Comparison of ENCODE assay signal across 25 cellular contexts in genomic region chr10:120613180-120613579, GRCh38.
"Had no signal": no experiment of that assay in that cellular context is flagged by ENCODE, and none has a peak within 500 bp of the region (broad histone marks: within the 10 kb centered on the region; RNA-seq: fewer than 3 reads in every experiment).

No MANE protein-coding gene starts in this region.

- H3K27ac ChIP-seq: coronary artery, gastroesophageal sphincter, hepatocyte, pancreas, right lobe of liver, suprapubic skin, thyroid gland, upper lobe of left lung, uterus had no signal

- H3K79me2 ChIP-seq: hepatocyte had no signal

- ATAC-seq: esophagus mucosa; gastroesophageal sphincter; left colon; left ventricle myocardium superior; pancreas; right lobe of liver; stimulated activated effector memory CD8-positive, alpha-beta T cell treated with anti-CD3 and anti-CD28 coated beads, Interleukin-12 subunit alpha, Interleukin-12 subunit beta, amount 100 ng/mL, for 72 hours; stimulated activated naive CD8-positive, alpha-beta T cell treated with anti-CD3 and anti-CD28 coated beads, Interleukin-15, Interleukin-2, amounts not matched to agents 100 U/mL and 50 U/mL, for 24 hours had no signal

- H3K4me1 ChIP-seq: gastroesophageal sphincter, pancreas, right lobe of liver, suprapubic skin, thyroid gland, upper lobe of left lung, uterus had no signal

- H2AFZ ChIP-seq: hepatocyte had no signal

- H3K4me1 Mint-ChIP-seq: naive B cell; nephron; stimulated activated effector memory CD8-positive, alpha-beta T cell treated with anti-CD3 and anti-CD28 coated beads, Interleukin-12 subunit alpha, Interleukin-12 subunit beta, amount 100 ng/mL, for 72 hours had no signal

- H3K4me3 ChIP-seq: coronary artery, gastroesophageal sphincter, hepatocyte, lung, pancreas, right lobe of liver, suprapubic skin, thyroid gland, upper lobe of left lung, uterus had no signal

- H3K36me3 Mint-ChIP-seq: naive B cell; stimulated activated effector memory CD8-positive, alpha-beta T cell treated with anti-CD3 and anti-CD28 coated beads, Interleukin-12 subunit alpha, Interleukin-12 subunit beta, amount 100 ng/mL, for 72 hours had no signal

- H3K4me3 Mint-ChIP-seq: endodermal cell; naive B cell; nephron; stimulated activated effector memory CD8-positive, alpha-beta T cell treated with anti-CD3 and anti-CD28 coated beads, Interleukin-12 subunit alpha, Interleukin-12 subunit beta, amount 100 ng/mL, for 72 hours had no signal

- H3K27me3 ChIP-seq: gastroesophageal sphincter, right lobe of liver, suprapubic skin, thyroid gland, upper lobe of left lung, uterus had no signal

- H3K27me3 Mint-ChIP-seq: naive B cell, progenitor cell of endocrine pancreas had no signal

- FAIRE-seq: pancreas had no signal

- DNase-seq: effector CD4-positive, alpha-beta T cell; glutamatergic neuron; left colon; left ventricle myocardium superior; mesendoderm; naive B cell; occipital lobe; pancreas; right lobe of liver; stimulated activated CD4-positive, alpha-beta T cell treated with anti-CD3 and anti-CD28 coated beads, Interleukin-4, amount 100 ng/mL, for 1 hour; stimulated activated CD8-positive, alpha-beta memory T cell treated with anti-CD3 and anti-CD28 coated beads, Interleukin-4, amount 100 ng/mL, for 48 hours; stimulated activated naive CD8-positive, alpha-beta T cell treated with anti-CD3 and anti-CD28 coated beads, Interleukin-15, Interleukin-2, amounts not matched to agents 100 U/mL and 50 U/mL, for 24 hours; thyroid gland; upper lobe of left lung; uterus had no signal

- H3K9me3 ChIP-seq: suprapubic skin, thyroid gland, uterus had no signal

- H3K27ac Mint-ChIP-seq: endodermal cell; naive B cell; nephron; progenitor cell of endocrine pancreas; stimulated activated effector memory CD8-positive, alpha-beta T cell treated with anti-CD3 and anti-CD28 coated beads, Interleukin-12 subunit alpha, Interleukin-12 subunit beta, amount 100 ng/mL, for 72 hours had no signal

- H3K36me3 ChIP-seq: gastroesophageal sphincter, pancreas, right lobe of liver, suprapubic skin, thyroid gland, upper lobe of left lung, uterus had no signal

- H3K4me2 ChIP-seq: hepatocyte had no signal
